Comparison of ENCODE assay signal across 9 cellular contexts in genomic region chr16:680625-680945, GRCh38. TPM values are rescaled to one million over a fixed set of nuclear protein-coding genes. Genes with fewer than 3 reads are reported as not detected.
A peak's percentile ranks its signal among the peaks of the same experiment; 100 is the strongest.
DNase-seq lines count a peak whose midpoint lies in the region; ATAC-seq and TF ChIP-seq lines count a peak whose summit lies in the region.
"Had no signal": no experiment of that assay in that cellular context is flagged by ENCODE, and none has a peak within 500 bp of the region (broad histone marks: within the 10 kb centered on the region; RNA-seq: fewer than 3 reads in every experiment).

No MANE protein-coding gene starts in this region.

- POLR2A ChIA-PET in SK-N-SH (lab: Yijun Ruan, JAX): interaction anchor here (0.9 to 2.2 kb wide), 5 partner anchors 9 to 40 kb away, joined by 3 to 12 read pairs (median 4); partner anchors contain the start of genes RHOT2, WDR24 and WDR90

- no peak for TF ChIP-seq CTCF in SK-N-SH (IDR thresholded peaks at IDR 0.05)

- peaks cover 12% of the 10 kb centered on the region for H3K36me3 Mint-ChIP-seq in activated T-helper 1 cell treated with anti-CD3 and anti-CD28 coated beads, Interleukin-12 subunit alpha, Interleukin-12 subunit beta, Interleukin-2, Interleukin-4 antibody, amounts not matched to agents 30 ng/mL and 10 ng/mL and 1 ng/mL, durations not matched to agents 14 hours and 24 hours and 36 hours (ENCODE audit: low read depth)

- peaks cover 37% of the 10 kb centered on the region for H3K79me2 ChIP-seq in SK-N-SH (ENCODE audit: insufficient read depth)

- H3K4me3 ChIP-seq in SK-N-SH (ENCODE audit: low read depth in 2 of 2, low read length in 1 of 2): peak overlapping the region; percentile 78 to 96
- peak overlapping the region; percentile 90 for H3K4me3 ChIP-seq in iPS-20b (ENCODE audit: low read length)
- H3K4me3 ChIP-seq in subcutaneous abdominal adipose tissue (ENCODE audit: low read depth in 1 of 5, low read length in 5 of 5): peak overlapping the region; percentile 59 to 78 (median 75)

- peaks cover 5% of the 10 kb centered on the region for H3K4me1 Mint-ChIP-seq in activated T-helper 1 cell treated with anti-CD3 and anti-CD28 coated beads, Interleukin-12 subunit alpha, Interleukin-12 subunit beta, Interleukin-2, Interleukin-4 antibody, amounts not matched to agents 30 ng/mL and 10 ng/mL and 1 ng/mL, durations not matched to agents 14 hours and 24 hours and 36 hours (ENCODE audit: low read depth)

- H3K9ac ChIP-seq in SK-N-SH (peak overlapping the region; percentile 80), iPS-20b (ENCODE audit: low read depth, low read length) (peak overlapping the region; percentile 80; the same call in 1 of the 2 replicates), subcutaneous abdominal adipose tissue (ENCODE audit: low read length in 5 of 5) (peak overlapping the region in 4 of 5 donors; percentile 84 to 90 (median 86))

- intact Hi-C loops in activated T-helper 1 cell treated with anti-CD3 and anti-CD28 coated beads, Interleukin-12 subunit alpha, Interleukin-12 subunit beta, Interleukin-2, Interleukin-4 antibody, amounts not matched to agents 30 ng/mL and 10 ng/mL and 1 ng/mL, durations not matched to agents 14 hours and 24 hours and 36 hours (cut with micrococcal nuclease): loop anchor here (1.0 kb wide), 2 partner anchors 13 to 35 kb away; partner anchors contain the start of gene METRN

- TF ChIP-seq RAD21 in SK-N-SH (IDR thresholded peaks at IDR 0.05; ENCODE audit: low read length): no peak

- H3K4me3 Mint-ChIP-seq in activated T-helper 1 cell treated with anti-CD3 and anti-CD28 coated beads, Interleukin-12 subunit alpha, Interleukin-12 subunit beta, Interleukin-2, Interleukin-4 antibody, amounts not matched to agents 30 ng/mL and 10 ng/mL and 1 ng/mL, durations not matched to agents 14 hours and 24 hours and 36 hours: peak overlapping the region; percentile 83

- no peak overlapping the region for H3K27ac Mint-ChIP-seq in activated T-helper 1 cell treated with anti-CD3 and anti-CD28 coated beads, Interleukin-12 subunit alpha, Interleukin-12 subunit beta, Interleukin-2, Interleukin-4 antibody, amounts not matched to agents 30 ng/mL and 10 ng/mL and 1 ng/mL, durations not matched to agents 14 hours and 24 hours and 36 hours

- ATAC-seq in SK-N-SH treated with all-trans-retinoic acid at 6 μM for 48 hours (no peak), HG02885 (IDR thresholded peaks at IDR 0.05; ENCODE audit: poor library complexity, unreplicated experiment) (no peak), HG02759 (IDR thresholded peaks at IDR 0.05; ENCODE audit: unreplicated experiment) (no peak)

- 33% methylated on average over 1 of the region's 38 CpGs for WGBS in SK-N-SH (ENCODE audit: low lambda C conversion rate)

- no peak overlapping the region for H2AFZ ChIP-seq in SK-N-SH (ENCODE audit: low read depth)

- no peaks in the 10 kb centered on the region for H3K9me3 Mint-ChIP-seq in activated T-helper 1 cell treated with anti-CD3 and anti-CD28 coated beads, Interleukin-12 subunit alpha, Interleukin-12 subunit beta, Interleukin-2, Interleukin-4 antibody, amounts not matched to agents 30 ng/mL and 10 ng/mL and 1 ng/mL, durations not matched to agents 14 hours and 24 hours and 36 hours

- DNase-seq in SK-N-SH: no peak
- no peak for DNase-seq in activated T-helper 1 cell treated with anti-CD3 and anti-CD28 coated beads, Interleukin-12 subunit alpha, Interleukin-12 subunit beta, Interleukin-2, Interleukin-4 antibody, amounts not matched to agents 30 ng/mL and 10 ng/mL and 1 ng/mL, durations not matched to agents 14 hours and 24 hours and 36 hours (ENCODE audit: low spot score)
- DNase-seq in SK-N-DZ (ENCODE audit: low spot score): no peak
- DNase-seq: 8988T had no signal

- H3K27me3 ChIP-seq in SK-N-SH (ENCODE audit: insufficient read depth) (no peaks in the 10 kb centered on the region), iPS-20b (ENCODE audit: insufficient read depth, low read length) (peaks cover 8% of the 10 kb centered on the region; the same call in 1 of the 2 replicates), subcutaneous abdominal adipose tissue (ENCODE audit: control insufficient read depth in 5 of 5, insufficient read depth in 4 of 5, low read length in 5 of 5) (peaks cover 0 to 4% (median 0%) of the 10 kb centered on the region in 5 donors)

- H3K27me3 Mint-ChIP-seq in activated T-helper 1 cell treated with anti-CD3 and anti-CD28 coated beads, Interleukin-12 subunit alpha, Interleukin-12 subunit beta, Interleukin-2, Interleukin-4 antibody, amounts not matched to agents 30 ng/mL and 10 ng/mL and 1 ng/mL, durations not matched to agents 14 hours and 24 hours and 36 hours (ENCODE audit: insufficient read depth): no peaks in the 10 kb centered on the region

- H3K36me3 ChIP-seq in SK-N-SH (replicated peaks in 1 of 2; ENCODE audit: control insufficient read depth in 1 of 2, insufficient read depth in 2 of 2, low read length in 1 of 2): peaks cover 13 to 30% of the 10 kb centered on the region in 2 experiments
- peaks cover 19% of the 10 kb centered on the region for H3K36me3 ChIP-seq in iPS-20b (ENCODE audit: insufficient read depth, low read depth, low read length)
- H3K36me3 ChIP-seq in subcutaneous abdominal adipose tissue (ENCODE audit: control insufficient read depth in 5 of 5, insufficient read depth in 5 of 5, low read length in 5 of 5): peaks cover 0 to 19% (median 16%) of the 10 kb centered on the region in 5 donors

- H3F3A ChIP-seq in SK-N-SH (replicated peaks; ENCODE audit: insufficient read depth): peaks cover 10% of the 10 kb centered on the region

- H3K4me1 ChIP-seq in SK-N-SH (ENCODE audit: control insufficient read depth in 1 of 2, insufficient read depth in 2 of 2, low read depth in 1 of 2, low read length in 1 of 2) (peaks cover 8 to 51% of the 10 kb centered on the region in 2 experiments; a peak in 2 of 4 replicates), iPS-20b (ENCODE audit: insufficient read depth, low read length) (no peaks in the 10 kb centered on the region), subcutaneous abdominal adipose tissue (ENCODE audit: control insufficient read depth in 5 of 5, insufficient read depth in 5 of 5, low read length in 5 of 5) (peaks cover 4 to 69% (median 57%) of the 10 kb centered on the region in 5 donors)

- no peaks in the 10 kb centered on the region for H3K9me2 ChIP-seq in SK-N-SH

- H3K9me3 ChIP-seq in SK-N-SH: no peaks in the 10 kb centered on the region
- no peaks in the 10 kb centered on the region for H3K9me3 ChIP-seq in iPS-20b (ENCODE audit: insufficient read depth, low read depth, low read length)
- no peaks in the 10 kb centered on the region for H3K9me3 ChIP-seq in subcutaneous abdominal adipose tissue (ENCODE audit: control insufficient read depth in 5 of 5, low read length in 5 of 5)

- H3K4me2 ChIP-seq in SK-N-SH: peak overlapping the region; percentile 90

- peaks cover 23% of the 10 kb centered on the region for H4K20me1 ChIP-seq in SK-N-SH (ENCODE audit: insufficient read depth)

- peak overlapping the region; percentile 86 to 98; a peak in 3 of 4 replicates for H3K27ac ChIP-seq in SK-N-SH (ENCODE audit: low read depth in 2 of 2, low read length in 1 of 2)
- no peak overlapping the region for H3K27ac ChIP-seq in iPS-20b (ENCODE audit: low read length)
- peak overlapping the region; percentile 62 for H3K27ac ChIP-seq in subcutaneous abdominal adipose tissue (ENCODE audit: low read depth, low read length)

- CTCF ChIA-PET in SK-N-SH (lab: Yijun Ruan, JAX): interaction anchor here (0.8 to 3.8 kb wide), 9 partner anchors 9 to 92 kb away, joined by 3 to 20 read pairs (median 4); partner anchors contain the start of genes ANTKMT, METRN, RHOT2 and WDR24

- no peak for TF ChIP-seq EP300 in SK-N-SH (IDR thresholded peaks at IDR 0.05; ENCODE audit: borderline replicate concordance in 1 of 2, low read depth in 1 of 2, low read length in 1 of 2)

RNA-seq across cellular contexts. Expression of gene STUB1, which starts 0.4 kb away (rescaled TPM):
- 268 and 323 TPM in 2 replicates for polyA plus RNA-seq in SK-N-SH (2012; rRNA removed)
- polyA plus RNA-seq in SK-N-SH (2012; cell fraction: cytosol; rRNA removed): 198 and 270 TPM in 2 replicates
- polyA plus RNA-seq in SK-N-SH (2012; cell fraction: nucleus; rRNA removed): 616 and 791 TPM in 2 replicates
- 94.0 and 95.4 TPM in 2 replicates for total RNA-seq in activated T-helper 1 cell treated with anti-CD3 and anti-CD28 coated beads, Interleukin-12 subunit alpha, Interleukin-12 subunit beta, Interleukin-2, Interleukin-4 antibody, amounts not matched to agents 30 ng/mL and 10 ng/mL and 1 ng/mL, durations not matched to agents 14 hours and 24 hours and 36 hours
- 140 and 159 TPM in 2 replicates for polyA plus RNA-seq in SK-N-DZ (2014; cell fraction: cytosol; rRNA removed)
- polyA plus RNA-seq in SK-N-DZ (2014; cell fraction: nucleus; rRNA removed): 174 and 233 TPM in 2 replicates

RNA-seq across cellular contexts. Expression of gene JMJD8, which starts 3.5 kb away (rescaled TPM):
- 49.2 and 67.0 TPM in 2 replicates for polyA plus RNA-seq in SK-N-SH (2012; rRNA removed)
- polyA plus RNA-seq in SK-N-SH (2012; cell fraction: cytosol; rRNA removed): 26.2 and 45.4 TPM in 2 replicates
- polyA plus RNA-seq in SK-N-SH (2012; cell fraction: nucleus; rRNA removed): 89.7 and 119 TPM in 2 replicates
- total RNA-seq in activated T-helper 1 cell treated with anti-CD3 and anti-CD28 coated beads, Interleukin-12 subunit alpha, Interleukin-12 subunit beta, Interleukin-2, Interleukin-4 antibody, amounts not matched to agents 30 ng/mL and 10 ng/mL and 1 ng/mL, durations not matched to agents 14 hours and 24 hours and 36 hours: 63.4 and 71.4 TPM in 2 replicates
- polyA plus RNA-seq in SK-N-DZ (2014; cell fraction: cytosol; rRNA removed): 55.0 and 69.1 TPM in 2 replicates
- polyA plus RNA-seq in SK-N-DZ (2014; cell fraction: nucleus; rRNA removed): 128 and 130 TPM in 2 replicates

RNA-seq across cellular contexts. Expression of gene RHBDL1, which starts 5.1 kb away (rescaled TPM):
- 4.1 and 6.8 TPM in 2 replicates for polyA plus RNA-seq in SK-N-SH (2012; rRNA removed)
- polyA plus RNA-seq in SK-N-SH (2012; cell fraction: cytosol; rRNA removed): 0.27 and 0.37 TPM in 2 replicates
- 57.6 and 90.7 TPM in 2 replicates for polyA plus RNA-seq in SK-N-SH (2012; cell fraction: nucleus; rRNA removed)
- 0.71 and 1.1 TPM in 2 replicates for total RNA-seq in activated T-helper 1 cell treated with anti-CD3 and anti-CD28 coated beads, Interleukin-12 subunit alpha, Interleukin-12 subunit beta, Interleukin-2, Interleukin-4 antibody, amounts not matched to agents 30 ng/mL and 10 ng/mL and 1 ng/mL, durations not matched to agents 14 hours and 24 hours and 36 hours
- polyA plus RNA-seq in SK-N-DZ (2014; cell fraction: cytosol; rRNA removed): 0.82 and 3.2 TPM in 2 replicates
- 33.2 and 40.6 TPM in 2 replicates for polyA plus RNA-seq in SK-N-DZ (2014; cell fraction: nucleus; rRNA removed)

RNA-seq across cellular contexts. Expression of gene WDR24, which starts 9.6 kb away (rescaled TPM):
- polyA plus RNA-seq in SK-N-SH (2012; rRNA removed): 5.0 and 6.4 TPM in 2 replicates
- 1.8 and 3.1 TPM in 2 replicates for polyA plus RNA-seq in SK-N-SH (2012; cell fraction: cytosol; rRNA removed)
- polyA plus RNA-seq in SK-N-SH (2012; cell fraction: nucleus; rRNA removed): 23.2 and 33.0 TPM in 2 replicates
- 21.6 and 22.1 TPM in 2 replicates for total RNA-seq in activated T-helper 1 cell treated with anti-CD3 and anti-CD28 coated beads, Interleukin-12 subunit alpha, Interleukin-12 subunit beta, Interleukin-2, Interleukin-4 antibody, amounts not matched to agents 30 ng/mL and 10 ng/mL and 1 ng/mL, durations not matched to agents 14 hours and 24 hours and 36 hours
- polyA plus RNA-seq in SK-N-DZ (2014; cell fraction: cytosol; rRNA removed): 13.4 and 13.5 TPM in 2 replicates
- 32.4 and 42.6 TPM in 2 replicates for polyA plus RNA-seq in SK-N-DZ (2014; cell fraction: nucleus; rRNA removed)

RNA-seq across cellular contexts. Expression of gene RHOT2, which starts 12.7 kb away (rescaled TPM):
- polyA plus RNA-seq in SK-N-SH (2012; rRNA removed): 229 and 255 TPM in 2 replicates
- polyA plus RNA-seq in SK-N-SH (2012; cell fraction: cytosol; rRNA removed): 35.0 and 57.3 TPM in 2 replicates
- 1,708 and 2,289 TPM in 2 replicates for polyA plus RNA-seq in SK-N-SH (2012; cell fraction: nucleus; rRNA removed)
- 165 and 177 TPM in 2 replicates for total RNA-seq in activated T-helper 1 cell treated with anti-CD3 and anti-CD28 coated beads, Interleukin-12 subunit alpha, Interleukin-12 subunit beta, Interleukin-2, Interleukin-4 antibody, amounts not matched to agents 30 ng/mL and 10 ng/mL and 1 ng/mL, durations not matched to agents 14 hours and 24 hours and 36 hours
- 101 and 112 TPM in 2 replicates for polyA plus RNA-seq in SK-N-DZ (2014; cell fraction: cytosol; rRNA removed)
- polyA plus RNA-seq in SK-N-DZ (2014; cell fraction: nucleus; rRNA removed): 1,136 and 1,411 TPM in 2 replicates
